In genomic region chr14:29630566-29631160, GRCh38 we compare ENCODE assay signal across 26 cellular contexts.
"Had no signal": no experiment of that assay in that cellular context is flagged by ENCODE, and none has a peak within 500 bp of the region (broad histone marks: within the 10 kb centered on the region; RNA-seq: fewer than 3 reads in every experiment).

No MANE protein-coding gene starts in this region.

- H3K27ac Mint-ChIP-seq: activated CD8-positive, alpha-beta T cell treated with anti-CD3 and anti-CD28 coated beads, Interleukin-2, amount 10 ng/mL, durations not matched to agents 7 days and 5 days; activated naive CD4-positive, alpha-beta T cell treated with anti-CD3 and anti-CD28 coated beads, Interleukin-2, amount 50 U/mL, for 72 hours; activated T-helper 1 cell treated with anti-CD3 and anti-CD28 coated beads, Interleukin-12 subunit alpha, Interleukin-12 subunit beta, Interleukin-2, Interleukin-4 antibody, amounts not matched to agents 30 ng/mL and 10 ng/mL and 1 ng/mL, durations not matched to agents 14 hours and 24 hours and 36 hours; effector memory CD8-positive, alpha-beta T cell; memory B cell; nephron; stimulated activated naive CD8-positive, alpha-beta T cell treated with anti-CD3 and anti-CD28 coated beads, Interleukin-15, Interleukin-2, amounts not matched to agents 100 ng/mL and 50 ng/mL, for 24 hours had no signal

- H3K36me3 ChIP-seq: ascending aorta, brain microvascular endothelial cell, neutrophil, pancreas, right atrium auricular region, thyroid gland, upper lobe of right lung had no signal

- H3K4me1 Mint-ChIP-seq: central memory CD8-positive, alpha-beta T cell; nephron had no signal

- H3K27me3 ChIP-seq: ascending aorta, brain microvascular endothelial cell, neutrophil, pancreas, right atrium auricular region, thyroid gland, upper lobe of right lung had no signal

- H3K9me3 Mint-ChIP-seq: memory B cell; nephron; stimulated activated naive CD8-positive, alpha-beta T cell treated with anti-CD3 and anti-CD28 coated beads, Interleukin-15, Interleukin-2, amounts not matched to agents 100 ng/mL and 50 ng/mL, for 24 hours had no signal

- H3K4me3 ChIP-seq: ascending aorta, pancreas, psoas muscle, right atrium auricular region, thyroid gland, upper lobe of right lung had no signal

- H3K36me3 Mint-ChIP-seq: activated naive CD4-positive, alpha-beta T cell treated with anti-CD3 and anti-CD28 coated beads, Interleukin-2, amount 50 U/mL, for 72 hours; memory B cell had no signal

- H3K27ac ChIP-seq: ascending aorta, brain microvascular endothelial cell, neutrophil, pancreas, psoas muscle, right atrium auricular region, thyroid gland, upper lobe of right lung had no signal

- H3K9me3 ChIP-seq: ascending aorta, neutrophil, pancreas, psoas muscle, right atrium auricular region, thyroid gland, upper lobe of right lung had no signal

- ATAC-seq: activated CD8-positive, alpha-beta T cell treated with anti-CD3 and anti-CD28 coated beads, Interleukin-2, amount 10 ng/mL, durations not matched to agents 7 days and 5 days; activated naive CD4-positive, alpha-beta T cell treated with anti-CD3 and anti-CD28 coated beads, Interleukin-2, amount 50 U/mL, for 72 hours; effector memory CD8-positive, alpha-beta T cell; pancreas; psoas muscle; upper lobe of right lung had no signal

- H3K4me3 Mint-ChIP-seq: activated CD8-positive, alpha-beta T cell treated with anti-CD3 and anti-CD28 coated beads, Interleukin-2, amount 10 ng/mL, durations not matched to agents 7 days and 5 days; activated T-helper 1 cell treated with anti-CD3 and anti-CD28 coated beads, Interleukin-12 subunit alpha, Interleukin-12 subunit beta, Interleukin-2, Interleukin-4 antibody, amounts not matched to agents 30 ng/mL and 10 ng/mL and 1 ng/mL, durations not matched to agents 14 hours and 24 hours and 36 hours; central memory CD8-positive, alpha-beta T cell; effector memory CD8-positive, alpha-beta T cell; memory B cell; nephron; stimulated activated naive CD8-positive, alpha-beta T cell treated with anti-CD3 and anti-CD28 coated beads, Interleukin-15, Interleukin-2, amounts not matched to agents 100 ng/mL and 50 ng/mL, for 24 hours had no signal

- H3K4me1 ChIP-seq: ascending aorta, pancreas, psoas muscle, right atrium auricular region, thyroid gland, upper lobe of right lung had no signal

- DNase-seq: activated CD4-positive, alpha-beta T cell treated with anti-CD3 and anti-CD28 coated beads for 1 hour; activated CD4-positive, alpha-beta T cell treated with anti-CD3 and anti-CD28 coated beads, Interleukin-2, amount 50 U/mL, for 1 hour; activated CD8-positive, alpha-beta T cell treated with anti-CD3 and anti-CD28 coated beads, Interleukin-2, amount 10 ng/mL, durations not matched to agents 7 days and 5 days; activated gamma-delta T cell treated with Interleukin-2 at 50 U/mL for 16 hours; brain microvascular endothelial cell; effector memory CD8-positive, alpha-beta T cell; foreskin melanocyte; hippocampal formation; pancreas; psoas muscle; stimulated activated CD4-positive, alpha-beta T cell treated with anti-CD3 and anti-CD28 coated beads, Interleukin-12 subunit alpha, Interleukin-12 subunit beta, amount 100 ng/mL, for 4 hours; substantia nigra; T-helper 1 cell; thyroid gland; upper lobe of right lung had no signal

- H3K27me3 Mint-ChIP-seq: central memory CD8-positive, alpha-beta T cell; effector memory CD8-positive, alpha-beta T cell; memory B cell; stimulated activated naive CD8-positive, alpha-beta T cell treated with anti-CD3 and anti-CD28 coated beads, Interleukin-15, Interleukin-2, amounts not matched to agents 100 ng/mL and 50 ng/mL, for 24 hours had no signal

- FAIRE-seq: colon, pancreas, TTC549 had no signal
